ENCODE assay signal across 29 cellular contexts in the genomic region with DNA sequence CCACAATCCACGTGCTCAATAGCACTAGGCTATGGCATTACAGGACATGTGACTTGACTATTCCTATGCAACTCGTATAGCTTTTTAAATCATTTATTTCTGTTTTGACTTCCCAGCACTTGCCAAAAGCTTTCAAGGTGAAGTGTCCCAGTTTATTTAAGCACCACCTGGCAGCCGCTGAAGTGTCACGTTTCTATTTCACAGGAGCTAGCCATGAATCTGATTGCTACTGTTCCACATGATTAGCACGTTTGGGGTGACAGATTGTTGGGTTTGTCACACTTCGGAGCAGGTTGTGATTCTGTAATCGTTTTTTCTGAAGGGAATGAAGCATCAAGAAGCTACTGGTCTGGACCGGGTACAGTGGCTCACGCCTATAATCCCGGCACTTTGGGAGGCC. TPM values are rescaled to one million over a fixed set of nuclear protein-coding genes. Genes with fewer than 3 reads are reported as not detected.
DNase-seq lines count a peak whose midpoint lies in the region; ATAC-seq, FAIRE-seq and TF ChIP-seq lines count a peak whose summit lies in the region.
"Had no signal": no experiment of that assay in that cellular context is flagged by ENCODE, and none has a peak within 500 bp of the region (broad histone marks: within the 10 kb centered on the region; RNA-seq: fewer than 3 reads in every experiment).

No MANE protein-coding gene starts in this region.

- no peak overlapping the region for H3K27ac ChIP-seq in pancreas

- peak in 3 of 4 donors; percentile 20 to 85 (median 74) for ATAC-seq in pancreas
- ATAC-seq: left lobe of liver; naive thymus-derived CD8-positive, alpha-beta T cell; right cardiac atrium; WTC11 had no signal

- no peaks in the 10 kb centered on the region for H3K9me3 Mint-ChIP-seq in activated CD4-positive, alpha-beta memory T cell treated with anti-CD3 and anti-CD28 coated beads for 36 hours
- H3K9me3 Mint-ChIP-seq: activated naive CD8-positive, alpha-beta T cell treated with anti-CD3 and anti-CD28 coated beads for 36 hours; mesothelial cell of epicardium; naive thymus-derived CD8-positive, alpha-beta T cell; T-helper 2 cell treated with Interferon-gamma antibody and Interleukin-4, amounts not matched to agents 5 μg/mL and 100 μg/mL, for 36 hours; WTC11 had no signal

- no peaks in the 10 kb centered on the region for H3K27me3 ChIP-seq in pancreas

- 17 to 30% methylated on average over 10 of the region's 10 CpGs for WGBS in pancreas, 2 donors

- no peak for FAIRE-seq in pancreas (lab: Jason Lieb, UNC)
- FAIRE-seq: A204.1 had no signal

- CTCF ChIA-PET in activated CD4-positive, alpha-beta memory T cell treated with anti-CD3 and anti-CD28 coated beads for 36 hours (lab: Charles Lee): interaction anchor here (0.9 kb wide), 1 partner anchor 10 kb away, joined by 3 read pairs; no protein-coding TSS in a partner anchor

- H3K4me3 ChIP-seq in pancreas: no peak overlapping the region

- H3K4me1 Mint-ChIP-seq in activated CD4-positive, alpha-beta memory T cell treated with anti-CD3 and anti-CD28 coated beads for 36 hours (ENCODE audit: low read depth): no peaks in the 10 kb centered on the region
- H3K4me1 Mint-ChIP-seq: activated naive CD8-positive, alpha-beta T cell treated with anti-CD3 and anti-CD28 coated beads for 36 hours; B cell; mesothelial cell of epicardium; naive thymus-derived CD8-positive, alpha-beta T cell; WTC11 had no signal

- TF ChIP-seq CTCF in pancreas (IDR thresholded peaks at IDR 0.05): no peak

- no peaks in the 10 kb centered on the region for H3K36me3 ChIP-seq in pancreas

- POLR2A ChIA-PET in activated CD4-positive, alpha-beta memory T cell treated with anti-CD3 and anti-CD28 coated beads for 36 hours (lab: Charles Lee): no interaction called here

- H3K9me3 ChIP-seq in pancreas: no peaks in the 10 kb centered on the region

- DNase-seq in NCI-H2081 (lab: John Stamatoyannopoulos, UW) (peak; percentile 32 to 68), NCI-H2081 treated with DMSO at 0.1 percent for 48 hours (lab: John Stamatoyannopoulos, UW) (no peak), NCI-H2029 (lab: John Stamatoyannopoulos, UW) (peak; percentile 66), NCI-H524 treated with DMSO at 0.1 percent for 48 hours (lab: John Stamatoyannopoulos, UW) (peak; percentile 90), pancreas (peak in 2 of 6 donors; percentile 16 to 31), HCEC 1CT (no peak)
- DNase-seq in activated CD4-positive, alpha-beta memory T cell treated with anti-CD3 and anti-CD28 coated beads for 36 hours: no peak
- no peak for DNase-seq in stimulated activated CD4-positive, alpha-beta T cell treated with anti-CD3 and anti-CD28 coated beads, Interleukin-4, amount 100 ng/mL, for 24 hours
- DNase-seq: activated CD4-positive, alpha-beta T cell treated with anti-CD3 and anti-CD28 coated beads, Interleukin-2, amount 50 U/mL, for 4 hours; activated CD8-positive, alpha-beta memory T cell treated with anti-CD3 and anti-CD28 coated beads, Interleukin-2, amount 50 U/mL, for 48 hours; activated naive CD8-positive, alpha-beta T cell treated with anti-CD3 and anti-CD28 coated beads for 36 hours; COR-L47; erythroblast; foreskin fibroblast; KBM-7; MM.1S; naive thymus-derived CD8-positive, alpha-beta T cell; NCI-H446 treated with DMSO at 0.1 percent for 48 hours; right cardiac atrium; RPMI8226; stimulated activated CD4-positive, alpha-beta T cell treated with anti-CD3 and anti-CD28 coated beads, Interleukin-12 subunit alpha, Interleukin-12 subunit beta, amount 100 ng/mL, for 4 hours had no signal

- no peaks in the 10 kb centered on the region for H3K36me3 Mint-ChIP-seq in activated CD4-positive, alpha-beta memory T cell treated with anti-CD3 and anti-CD28 coated beads for 36 hours
- H3K36me3 Mint-ChIP-seq: activated naive CD8-positive, alpha-beta T cell treated with anti-CD3 and anti-CD28 coated beads for 36 hours; mesothelial cell of epicardium; naive thymus-derived CD8-positive, alpha-beta T cell; WTC11 had no signal

- intact Hi-C loops in pancreas (cut with DNase I): no loop called here
- intact Hi-C loops in activated CD4-positive, alpha-beta memory T cell treated with anti-CD3 and anti-CD28 coated beads for 36 hours (cut with micrococcal nuclease): no loop called here

- H3K27me3 Mint-ChIP-seq in activated CD4-positive, alpha-beta memory T cell treated with anti-CD3 and anti-CD28 coated beads for 36 hours: no peaks in the 10 kb centered on the region
- H3K27me3 Mint-ChIP-seq: activated naive CD8-positive, alpha-beta T cell treated with anti-CD3 and anti-CD28 coated beads for 36 hours; naive thymus-derived CD8-positive, alpha-beta T cell had no signal

- no peak overlapping the region for H3K27ac Mint-ChIP-seq in activated CD4-positive, alpha-beta memory T cell treated with anti-CD3 and anti-CD28 coated beads for 36 hours
- H3K27ac Mint-ChIP-seq: activated naive CD8-positive, alpha-beta T cell treated with anti-CD3 and anti-CD28 coated beads for 36 hours; B cell; mesothelial cell of epicardium; naive thymus-derived CD8-positive, alpha-beta T cell; T-helper 2 cell treated with Interferon-gamma antibody and Interleukin-4, amounts not matched to agents 5 μg/mL and 100 μg/mL, for 36 hours; WTC11 had no signal

- H3K4me3 Mint-ChIP-seq in activated CD4-positive, alpha-beta memory T cell treated with anti-CD3 and anti-CD28 coated beads for 36 hours: no peak overlapping the region
- H3K4me3 Mint-ChIP-seq: activated naive CD8-positive, alpha-beta T cell treated with anti-CD3 and anti-CD28 coated beads for 36 hours; B cell; mesothelial cell of epicardium; naive thymus-derived CD8-positive, alpha-beta T cell; T-helper 2 cell treated with Interferon-gamma antibody and Interleukin-4, amounts not matched to agents 5 μg/mL and 100 μg/mL, for 36 hours; WTC11 had no signal

- no peaks in the 10 kb centered on the region for H3K4me1 ChIP-seq in pancreas

RNA-seq across cellular contexts. Expression of a gene that starts 39.9 kb away (rescaled TPM):
- 1 to 10 TPM; 2.0 to 8.0 (median 5.9) TPM for total RNA-seq in pancreas
- 10 to 100 TPM; 19.2 to 23.0 TPM for polyA plus RNA-seq in pancreas
- 100 to 1,000 TPM; 143 to 155 TPM for total RNA-seq in activated CD4-positive, alpha-beta memory T cell treated with anti-CD3 and anti-CD28 coated beads for 36 hours
- total RNA-seq: HT1080, osteoblast had no signal

Comparison
In these comparisons a context has a peak if more than half of its experiments do, and no peak if none do; other contexts are left out.
1. DNase-seq: peak in NCI-H2081 (2 of 2), NCI-H2029 (single experiment) and NCI-H524 treated with DMSO at 0.1 percent for 48 hours (single experiment); none in NCI-H2081 treated with DMSO at 0.1 percent for 48 hours (single experiment), activated CD4-positive, alpha-beta memory T cell treated with anti-CD3 and anti-CD28 coated beads for 36 hours (single experiment), stimulated activated CD4-positive, alpha-beta T cell treated with anti-CD3 and anti-CD28 coated beads, Interleukin-4, amount 100 ng/mL, for 24 hours (single experiment) and HCEC 1CT (single experiment).
2. RNA of a gene that starts 39.9 kb away (total RNA-seq): 143 to 155 TPM in activated CD4-positive, alpha-beta memory T cell treated with anti-CD3 and anti-CD28 coated beads for 36 hours; 2.0 to 8.0 TPM in pancreas; every median in the first group is over 10 times any median in the second.